In genomic region chr15:29821416-29822099, GRCh38 we compare ENCODE assay signal across 9 cellular contexts. TPM values are rescaled to one million over a fixed set of nuclear protein-coding genes. Genes with fewer than 3 reads are reported as not detected.
DNase-seq lines count a peak whose midpoint lies in the region; ATAC-seq, FAIRE-seq and TF ChIP-seq lines count a peak whose summit lies in the region.
"Had no signal": no experiment of that assay in that cellular context is flagged by ENCODE, and none has a peak within 500 bp of the region (broad histone marks: within the 10 kb centered on the region; RNA-seq: fewer than 3 reads in every experiment).

No MANE protein-coding gene starts in this region.

- H3K27ac ChIP-seq in HUES48 (ENCODE audit: low read depth, low read length) (peak overlapping the region; percentile 98), WERI-Rb-1 (peak overlapping the region; percentile 96), esophagus muscularis mucosa (replicated peaks in 1 of 4) (peak overlapping the region; percentile 94 to 99 (median 98)), mucosa of rectum (ENCODE audit: low read depth in 2 of 2, low read length in 2 of 2) (peak overlapping the region; percentile 91 to 96), thoracic aorta (peak overlapping the region; percentile 94 to 96)

- ATAC-seq in thoracic aorta (ENCODE audit: insufficient number of reproducible peaks, low FRiP score, low read depth), result peak; percentile 68

- FAIRE-seq in GM12891 (lab: Jason Lieb, UNC), result no peak
- FAIRE-seq: GM18507 had no signal

- peak overlapping the region; percentile 36 for H3K4me3 Mint-ChIP-seq in activated naive CD4-positive, alpha-beta T cell treated with anti-CD3 and anti-CD28 coated beads for 36 hours

- intact Hi-C loops in activated naive CD4-positive, alpha-beta T cell treated with anti-CD3 and anti-CD28 coated beads for 36 hours (cut with micrococcal nuclease), result loop anchor here (10.0 kb wide), 1 partner anchor 887 kb away; no protein-coding TSS in a partner anchor
- intact Hi-C loops in esophagus muscularis mucosa (cut with DNase I), result loop anchor here (5.0 kb wide), 1 partner anchor 64 kb away; no protein-coding TSS in a partner anchor

- peaks cover 56% of the 10 kb centered on the region for H3K27me3 Mint-ChIP-seq in activated naive CD4-positive, alpha-beta T cell treated with anti-CD3 and anti-CD28 coated beads for 36 hours (ENCODE audit: low read depth)

- peaks cover 18% of the 10 kb centered on the region for H3K9me3 Mint-ChIP-seq in activated naive CD4-positive, alpha-beta T cell treated with anti-CD3 and anti-CD28 coated beads for 36 hours

- H3K9me3 ChIP-seq in HUES48 (ENCODE audit: control insufficient read depth, insufficient read depth, low read length) (no peaks in the 10 kb centered on the region), WERI-Rb-1 (ENCODE audit: severe bottlenecking) (no peaks in the 10 kb centered on the region), esophagus muscularis mucosa (no peaks in the 10 kb centered on the region), mucosa of rectum (ENCODE audit: control insufficient read depth in 2 of 2, low read length in 2 of 2) (no peaks in the 10 kb centered on the region), thoracic aorta (no peaks in the 10 kb centered on the region)

- CTCF ChIA-PET in activated naive CD4-positive, alpha-beta T cell treated with anti-CD3 and anti-CD28 coated beads for 36 hours (lab: Charles Lee), result no interaction called here

- H3K36me3 ChIP-seq in HUES48 (ENCODE audit: control insufficient read depth, insufficient read depth, low read length) (no peaks in the 10 kb centered on the region), WERI-Rb-1 (peaks cover 2% of the 10 kb centered on the region), esophagus muscularis mucosa (no peaks in the 10 kb centered on the region), mucosa of rectum (ENCODE audit: control insufficient read depth in 2 of 2, insufficient read depth in 2 of 2, low read length in 2 of 2) (no peaks in the 10 kb centered on the region), thoracic aorta (no peaks in the 10 kb centered on the region)

- no peak for TF ChIP-seq POLR2A in esophagus muscularis mucosa (IDR thresholded peaks at IDR 0.05; ENCODE audit: low read depth)
- TF ChIP-seq POLR2A in GM12891 (IDR thresholded peaks at IDR 0.05; ENCODE audit: low read depth, low read length), result no peak

- peaks cover 7% of the 10 kb centered on the region for H3K27me3 ChIP-seq in HUES48 (ENCODE audit: control insufficient read depth, insufficient read depth, low read length)
- no peaks in the 10 kb centered on the region for H3K27me3 ChIP-seq in WERI-Rb-1 (ENCODE audit: insufficient read depth, low read depth, severe bottlenecking)
- no peaks in the 10 kb centered on the region for H3K27me3 ChIP-seq in esophagus muscularis mucosa
- peaks cover 0 to under 1% of the 10 kb centered on the region in 2 donors for H3K27me3 ChIP-seq in mucosa of rectum (ENCODE audit: control insufficient read depth in 2 of 2, insufficient read depth in 2 of 2, low read length in 2 of 2)
- H3K27me3 ChIP-seq in thoracic aorta (replicated peaks; ENCODE audit: insufficient read depth), result no peaks in the 10 kb centered on the region

- H3K4me1 ChIP-seq in HUES48 (ENCODE audit: control insufficient read depth, insufficient read depth, low read length) (peaks cover 17% of the 10 kb centered on the region), esophagus muscularis mucosa (peaks cover 10 to 39% (median 30%) of the 10 kb centered on the region in 4 donors), mucosa of rectum (ENCODE audit: control insufficient read depth in 2 of 2, insufficient read depth in 2 of 2, low read length in 2 of 2) (peaks cover 5 to 16% of the 10 kb centered on the region in 2 donors), thoracic aorta (ENCODE audit: control insufficient read depth in 1 of 2, low read depth in 2 of 2) (peaks cover 16 to 26% of the 10 kb centered on the region in 2 donors)

- H3K36me3 Mint-ChIP-seq in activated naive CD4-positive, alpha-beta T cell treated with anti-CD3 and anti-CD28 coated beads for 36 hours (ENCODE audit: low read depth), result peaks cover 7% of the 10 kb centered on the region

- peak overlapping the region; percentile 96 for H3K9ac ChIP-seq in HUES48 (ENCODE audit: low read depth, low read length)
- H3K9ac ChIP-seq in mucosa of rectum (ENCODE audit: low read depth in 1 of 2, low read length in 2 of 2), result peak overlapping the region; percentile 63 to 85

- H3K27ac Mint-ChIP-seq in activated naive CD4-positive, alpha-beta T cell treated with anti-CD3 and anti-CD28 coated beads for 36 hours, result no peak overlapping the region

- peak; percentile 49 for DNase-seq in activated naive CD4-positive, alpha-beta T cell treated with anti-CD3 and anti-CD28 coated beads for 36 hours
- no peak for DNase-seq in activated naive CD4-positive, alpha-beta T cell (lab: John Stamatoyannopoulos, UW)
- DNase-seq in WERI-Rb-1 (peak; percentile 73), esophagus muscularis mucosa (ENCODE audit: extremely low spot score) (no peak), thoracic aorta (ENCODE audit: low spot score) (no peak), GM12891 (ENCODE audit: insufficient read length, low spot score) (no peak)

- peaks cover 26% of the 10 kb centered on the region for H3K4me1 Mint-ChIP-seq in activated naive CD4-positive, alpha-beta T cell treated with anti-CD3 and anti-CD28 coated beads for 36 hours (ENCODE audit: low read depth)

- H3K4me3 ChIP-seq in HUES48 (ENCODE audit: low read depth, low read length), result peak overlapping the region; percentile 85
- peak overlapping the region; percentile 89 for H3K4me3 ChIP-seq in WERI-Rb-1 (ENCODE audit: low read depth, low read length)
- H3K4me3 ChIP-seq in esophagus muscularis mucosa, result peak overlapping the region; percentile 76 to 93 (median 89)
- H3K4me3 ChIP-seq in mucosa of rectum (ENCODE audit: low read length in 2 of 2), result peak overlapping the region; percentile 85 to 87
- H3K4me3 ChIP-seq in thoracic aorta, result peak overlapping the region; percentile 79

- WGBS in esophagus muscularis mucosa, result under 1% methylated on average over 14 of the region's 79 CpGs

- no peak for TF ChIP-seq EP300 in esophagus muscularis mucosa (IDR thresholded peaks at IDR 0.05)

- TF ChIP-seq CTCF in WERI-Rb-1 (IDR thresholded peaks at IDR 0.05; ENCODE audit: low read depth, low read length), result peak; percentile 23; the same call in 1 of the 2 replicates
- peak in 1 of 3 experiments; percentile 28 for TF ChIP-seq CTCF in esophagus muscularis mucosa (IDR thresholded peaks at IDR 0.05)
- TF ChIP-seq CTCF in thoracic aorta (IDR thresholded peaks at IDR 0.05), result peak; percentile 31

TF ChIP-seq in GM12891, 5 proteins besides CTCF, POLR2A, EP300 and RAD21:
- TF ChIP-seq TAF1 (IDR thresholded peaks at IDR 0.05; ENCODE audit: low read depth, low read length) (no peak), POU2F2 (IDR thresholded peaks at IDR 0.05; ENCODE audit: low read depth, low read length) (no peak), POLR2AphosphoS5 (IDR thresholded peaks at IDR 0.05; ENCODE audit: low read depth, low read length) (no peak), SPI1 (IDR thresholded peaks at IDR 0.05; ENCODE audit: low read depth, low read length) (no peak), PAX5 (IDR thresholded peaks at IDR 0.05; ENCODE audit: insufficient read depth, low read length, severe bottlenecking) (no peak)

RNA-seq across cellular contexts. Expression of gene TJP1, which starts 0.7 kb away (rescaled TPM):
- not detected for total RNA-seq in activated naive CD4-positive, alpha-beta T cell treated with anti-CD3 and anti-CD28 coated beads for 36 hours
- total RNA-seq in esophagus muscularis mucosa (100 to 1,000 TPM in 1 of 4 donors, 10 to 100 TPM in 3; 69.4 to 108 (median 90.2) TPM), thoracic aorta (100 to 1,000 TPM in 1 of 2 donors, 10 to 100 TPM in 1; 78.4 to 146 TPM)
- polyA plus RNA-seq in GM12891 (2012; ENCODE audit: low read depth, missing spikeins), result not detected

Comparison
In these comparisons a context has a peak if more than half of its experiments do, and no peak if none do; other contexts are left out.
1. DNase-seq: peak in activated naive CD4-positive, alpha-beta T cell treated with anti-CD3 and anti-CD28 coated beads for 36 hours (single experiment) and WERI-Rb-1 (single experiment); none in activated naive CD4-positive, alpha-beta T cell (0 of 4), esophagus muscularis mucosa (single experiment), thoracic aorta (single experiment) and GM12891 (single experiment).
2. RNA of gene TJP1, which starts 0.7 kb away (total RNA-seq): 78.4 to 146 TPM in thoracic aorta and 69.4 to 108 TPM in esophagus muscularis mucosa; not detected in activated naive CD4-positive, alpha-beta T cell treated with anti-CD3 and anti-CD28 coated beads for 36 hours; every median in the first group is over 10 times any median in the second.
3. Peak in every context shown above with its lines, with median percentiles within 50 percentile points of each other: H3K27ac ChIP-seq and H3K4me3 ChIP-seq.